Comparison of ENCODE assay signal across 17 cellular contexts in genomic region chr1:204821924-204822323, GRCh38.
"Had no signal": no experiment of that assay in that cellular context is flagged by ENCODE, and none has a peak within 500 bp of the region (broad histone marks: within the 10 kb centered on the region; RNA-seq: fewer than 3 reads in every experiment).

No MANE protein-coding gene starts in this region.

- FAIRE-seq: frontal cortex, TTC549 had no signal

- H3K9me3 ChIP-seq: colonic mucosa, left lung, psoas muscle, suprapubic skin had no signal

- H3K4me1 ChIP-seq: colonic mucosa, left lung had no signal

- H3K36me3 ChIP-seq: colonic mucosa, left lung, suprapubic skin had no signal

- H3K27ac ChIP-seq: colonic mucosa, left lung, psoas muscle, suprapubic skin had no signal

- H3K4me3 ChIP-seq: colonic mucosa, left lung, psoas muscle, suprapubic skin had no signal

- DNase-seq: activated B cell treated with CpG ODN at 0.5 μM for 24 hours; activated CD4-positive, alpha-beta T cell treated with anti-CD3 and anti-CD28 coated beads, Interleukin-2, amount 10 ng/mL, durations not matched to agents 24 days and 14 days; activated CD8-positive, alpha-beta memory T cell treated with anti-CD3 and anti-CD28 coated beads, Interleukin-2, amount 50 U/mL, for 4 hours; activated CD8-positive, alpha-beta T cell treated with anti-CD3 and anti-CD28 coated beads, Interleukin-2, amount 10 ng/mL, durations not matched to agents 7 days and 5 days; activated gamma-delta T cell; activated T-cell treated with anti-CD3 and anti-CD28 coated beads, Interleukin-2, amount 50 U/mL, for 48 hours; amniotic stem cell; central memory CD4-positive, alpha-beta T cell; colonic mucosa; effector CD8-positive, alpha-beta T cell; left lung; psoas muscle; stimulated activated CD4-positive, alpha-beta T cell treated with anti-CD3 and anti-CD28 coated beads, Interleukin-4, amount 100 ng/mL, for 24 hours; stimulated activated naive CD4-positive, alpha-beta T cell had no signal

- H3K27me3 ChIP-seq: colonic mucosa had no signal

- ATAC-seq: activated CD8-positive, alpha-beta T cell treated with anti-CD3 and anti-CD28 coated beads, Interleukin-2, amount 10 ng/mL, durations not matched to agents 7 days and 5 days; left lung; psoas muscle had no signal
